Comparison of ENCODE assay signal across 10 cellular contexts in genomic region chr10:102745157-102745556, GRCh38. TPM values are rescaled to one million over a fixed set of nuclear protein-coding genes. Genes with fewer than 3 reads are reported as not detected.
A peak's percentile ranks its signal among the peaks of the same experiment; 100 is the strongest.
DNase-seq lines count a peak whose midpoint lies in the region; ATAC-seq, FAIRE-seq and TF ChIP-seq lines count a peak whose summit lies in the region.
"Had no signal": no experiment of that assay in that cellular context is flagged by ENCODE, and none has a peak within 500 bp of the region (broad histone marks: within the 10 kb centered on the region; RNA-seq: fewer than 3 reads in every experiment).

No MANE protein-coding gene starts in this region.

- H3K27me3 ChIP-seq in adrenal gland (no peaks in the 10 kb centered on the region), liver (ENCODE audit: control insufficient read depth in 4 of 4, insufficient read depth in 4 of 4, low read length in 3 of 4) (no peaks in the 10 kb centered on the region), thoracic aorta (replicated peaks; ENCODE audit: insufficient read depth) (no peaks in the 10 kb centered on the region)

- H3K4me3 Mint-ChIP-seq in activated CD4-positive, alpha-beta T cell treated with anti-CD3 and anti-CD28 coated beads, Interleukin-2, amount 10 ng/mL, durations not matched to agents 7 days and 5 days, result peak overlapping the region; percentile 91

- ATAC-seq in thoracic aorta (ENCODE audit: insufficient number of reproducible peaks, low FRiP score, low read depth) (no peak), GM21447 (IDR thresholded peaks at IDR 0.05; ENCODE audit: unreplicated experiment) (no peak)

- no peak overlapping the region for H3K27ac Mint-ChIP-seq in activated CD4-positive, alpha-beta T cell treated with anti-CD3 and anti-CD28 coated beads, Interleukin-2, amount 10 ng/mL, durations not matched to agents 7 days and 5 days

- FAIRE-seq in GM12891 (lab: Jason Lieb, UNC), result no peak

- intact Hi-C loops in adrenal gland (cut with DNase I), result no loop called here

- H3K27me3 Mint-ChIP-seq in activated CD4-positive, alpha-beta T cell treated with anti-CD3 and anti-CD28 coated beads, Interleukin-2, amount 10 ng/mL, durations not matched to agents 7 days and 5 days, result no peaks in the 10 kb centered on the region

- no peak for TF ChIP-seq CTCF in adrenal gland (IDR thresholded peaks at IDR 0.05)
- TF ChIP-seq CTCF in liver (IDR thresholded peaks at IDR 0.05; ENCODE audit: low read depth, low read length, missing input control), result no peak
- no peak for TF ChIP-seq CTCF in thoracic aorta (IDR thresholded peaks at IDR 0.05)

- no peak for DNase-seq in activated CD4-positive, alpha-beta T cell treated with anti-CD3 and anti-CD28 coated beads, Interleukin-2, amount 10 ng/mL, durations not matched to agents 7 days and 5 days
- DNase-seq in activated CD4-positive, alpha-beta T cell treated with anti-CD3 and anti-CD28 coated beads for 48 hours, result no peak
- DNase-seq in adrenal gland, result no peak
- no peak for DNase-seq in thoracic aorta (ENCODE audit: low spot score)
- DNase-seq in GM12891 (ENCODE audit: insufficient read length, low spot score), result no peak
- no peak for DNase-seq in NCI-H2029 (lab: John Stamatoyannopoulos, UW)
- DNase-seq: AML-193, Kasumi-1 had no signal

- POLR2A ChIA-PET in activated CD4-positive, alpha-beta T cell treated with anti-CD3 and anti-CD28 coated beads, Interleukin-2, amount 10 ng/mL, durations not matched to agents 7 days and 5 days (lab: Charles Lee), result no interaction called here

- peaks cover 22% of the 10 kb centered on the region for H3K36me3 Mint-ChIP-seq in activated CD4-positive, alpha-beta T cell treated with anti-CD3 and anti-CD28 coated beads, Interleukin-2, amount 10 ng/mL, durations not matched to agents 7 days and 5 days (ENCODE audit: low read depth)

- peak overlapping the region in 4 of 5 donors; percentile 76 to 96 (median 87) for H3K27ac ChIP-seq in adrenal gland
- H3K27ac ChIP-seq in liver (ENCODE audit: low read depth in 1 of 2, low read length in 2 of 2), result peak overlapping the region; percentile 82 to 84
- H3K27ac ChIP-seq in thoracic aorta, result peak overlapping the region; percentile 94 to 98

- no peaks in the 10 kb centered on the region for H3K9me3 ChIP-seq in adrenal gland (replicated peaks in 1 of 3)
- H3K9me3 ChIP-seq in liver (ENCODE audit: control insufficient read depth in 4 of 4, low read length in 3 of 4), result no peaks in the 10 kb centered on the region
- H3K9me3 ChIP-seq in thoracic aorta, result no peaks in the 10 kb centered on the region

- CTCF ChIA-PET in activated CD4-positive, alpha-beta T cell treated with anti-CD3 and anti-CD28 coated beads, Interleukin-2, amount 10 ng/mL, durations not matched to agents 7 days and 5 days (lab: Charles Lee), result interaction anchor here (0.5 to 2.0 kb wide), 3 partner anchors 9 to 1157 kb away, joined by 3 to 8 read pairs (median 6); partner anchors contain the start of genes ARL3, DPCD, POLL and SFXN2

- peaks cover 47% of the 10 kb centered on the region for H3K4me1 Mint-ChIP-seq in activated CD4-positive, alpha-beta T cell treated with anti-CD3 and anti-CD28 coated beads, Interleukin-2, amount 10 ng/mL, durations not matched to agents 7 days and 5 days

- no peak for TF ChIP-seq RAD21 in liver (IDR thresholded peaks at IDR 0.05)

- peaks cover 4% of the 10 kb centered on the region for H3K9me3 Mint-ChIP-seq in activated CD4-positive, alpha-beta T cell treated with anti-CD3 and anti-CD28 coated beads, Interleukin-2, amount 10 ng/mL, durations not matched to agents 7 days and 5 days

- TF ChIP-seq POLR2A in adrenal gland (IDR thresholded peaks at IDR 0.05) (no peak), GM12891 (IDR thresholded peaks at IDR 0.05; ENCODE audit: low read depth, low read length) (no peak)

- H3K4me1 ChIP-seq in adrenal gland (replicated peaks in 1 of 2), result peaks cover 0 to 29% of the 10 kb centered on the region in 2 donors
- peaks cover 0 to 25% (median 18%) of the 10 kb centered on the region in 4 donors for H3K4me1 ChIP-seq in liver (ENCODE audit: control insufficient read depth in 4 of 4, insufficient read depth in 4 of 4, low read length in 3 of 4)
- H3K4me1 ChIP-seq in thoracic aorta (ENCODE audit: control insufficient read depth in 1 of 2, low read depth in 2 of 2), result peaks cover 17 to 64% of the 10 kb centered on the region in 2 donors

- peak overlapping the region in 1 of 2 donors; percentile 79 for H3K9ac ChIP-seq in liver (ENCODE audit: low read depth in 1 of 2, low read length in 2 of 2)

- 37 to 49% (median 40%) methylated on average over 4 of the region's 4 CpGs for WGBS in adrenal gland, 4 donors
- 50% methylated on average over 4 of the region's 4 CpGs for WGBS in liver

- H3K36me3 ChIP-seq in adrenal gland (replicated peaks in 1 of 2) (no peaks in the 10 kb centered on the region), liver (ENCODE audit: control insufficient read depth in 4 of 4, insufficient read depth in 3 of 4, low read depth in 1 of 4, low read length in 3 of 4) (no peaks in the 10 kb centered on the region), thoracic aorta (no peaks in the 10 kb centered on the region)

- H3K4me3 ChIP-seq in adrenal gland (peak overlapping the region in 2 of 4 donors; percentile 91 to 96), liver (ENCODE audit: low read depth in 1 of 3, low read length in 3 of 3) (peak overlapping the region; percentile 68 to 99 (median 96)), thoracic aorta (peak overlapping the region; percentile 95)

TF ChIP-seq in liver, 16 proteins besides CTCF, POLR2A, EP300 and RAD21 (continues in another document):
- TF ChIP-seq ATF3 (IDR thresholded peaks at IDR 0.05), result no peak
- TF ChIP-seq HNF4G (IDR thresholded peaks at IDR 0.05), result no peak

TF ChIP-seq in GM12891, 5 proteins besides CTCF, POLR2A, EP300 and RAD21:
- no peak for TF ChIP-seq PAX5 (IDR thresholded peaks at IDR 0.05; ENCODE audit: insufficient read depth, low read length, severe bottlenecking)
- no peak for TF ChIP-seq POU2F2 (IDR thresholded peaks at IDR 0.05; ENCODE audit: low read depth, low read length)
- TF ChIP-seq SPI1 (IDR thresholded peaks at IDR 0.05; ENCODE audit: low read depth, low read length), result no peak
- no peak for TF ChIP-seq TAF1 (IDR thresholded peaks at IDR 0.05; ENCODE audit: low read depth, low read length)
- no peak for TF ChIP-seq POLR2AphosphoS5 (IDR thresholded peaks at IDR 0.05; ENCODE audit: low read depth, low read length)

RNA-seq across cellular contexts. Expression of gene WBP1L, which starts 1.4 kb away (rescaled TPM):
- 10 to 100 TPM; 30.2 to 31.4 TPM for total RNA-seq in activated CD4-positive, alpha-beta T cell treated with anti-CD3 and anti-CD28 coated beads, Interleukin-2, amount 10 ng/mL, durations not matched to agents 7 days and 5 days
- total RNA-seq in adrenal gland (100 to 1,000 TPM in 7 of 8 donors, 10 to 100 TPM in 1; 77.4 to 231 (median 120) TPM), liver (10 to 100 TPM; 25.3 to 43.6 TPM), thoracic aorta (100 to 1,000 TPM; 123 to 268 TPM)
- polyA plus RNA-seq in adrenal gland (10 to 100 TPM; 38.5 to 48.5 (median 46.7) TPM), liver (10 to 100 TPM; 12.3 to 29.9 TPM)
- polyA plus RNA-seq in GM12891 (2012; ENCODE audit: low read depth, missing spikeins), result 13.8 TPM

RNA-seq across cellular contexts. Expression of gene SFXN2, which starts 30.7 kb away (rescaled TPM):
- 10 to 100 TPM; 20.7 to 23.6 TPM for total RNA-seq in activated CD4-positive, alpha-beta T cell treated with anti-CD3 and anti-CD28 coated beads, Interleukin-2, amount 10 ng/mL, durations not matched to agents 7 days and 5 days
- total RNA-seq in adrenal gland (10 to 100 TPM in 2 of 8 donors, 1 to 10 TPM in 5, under 1 TPM in 1; 0.91 to 12.2 (median 6.4) TPM), liver (10 to 100 TPM; 18.1 to 22.6 TPM), thoracic aorta (10 to 100 TPM in 1 of 2 donors, 1 to 10 TPM in 1; 1.6 to 18.3 TPM)
- polyA plus RNA-seq in adrenal gland (1 to 10 TPM; 3.7 to 4.4 (median 4.1) TPM), liver (10 to 100 TPM in 1 of 2 donors, 1 to 10 TPM in 1; 6.0 to 17.4 TPM)
- 15.4 TPM for polyA plus RNA-seq in GM12891 (2012; ENCODE audit: low read depth, missing spikeins)

RNA-seq across cellular contexts. Expression of gene ARL3, which starts 31.0 kb away (rescaled TPM):
- 1 to 10 TPM; 4.4 to 5.0 TPM for total RNA-seq in activated CD4-positive, alpha-beta T cell treated with anti-CD3 and anti-CD28 coated beads, Interleukin-2, amount 10 ng/mL, durations not matched to agents 7 days and 5 days
- 10 to 100 TPM in 3 of 8 donors, 1 to 10 TPM in 5; 4.8 to 13.2 (median 7.9) TPM for total RNA-seq in adrenal gland
- polyA plus RNA-seq in adrenal gland, result 10 to 100 TPM in 1 of 3 donors, 1 to 10 TPM in 2; 6.4 to 20.5 (median 7.6) TPM
- total RNA-seq in liver, result 1 to 10 TPM; 1.0 to 2.2 TPM
- 1 to 10 TPM; 2.4 to 2.5 TPM for polyA plus RNA-seq in liver
- total RNA-seq in thoracic aorta, result 1 to 10 TPM; 5.1 to 8.8 TPM
- polyA plus RNA-seq in GM12891 (2012; ENCODE audit: low read depth, missing spikeins), result 9.7 TPM
